In genomic region chr1:21321963-21322680, GRCh38 we compare ENCODE assay signal across 9 cellular contexts. TPM values are rescaled to one million over a fixed set of nuclear protein-coding genes. Genes with fewer than 3 reads are reported as not detected.
A peak's percentile ranks its signal among the peaks of the same experiment; 100 is the strongest.
DNase-seq lines count a peak whose midpoint lies in the region; TF ChIP-seq lines count a peak whose summit lies in the region.
"Had no signal": no experiment of that assay in that cellular context is flagged by ENCODE, and none has a peak within 500 bp of the region (broad histone marks: within the 10 kb centered on the region; RNA-seq: fewer than 3 reads in every experiment).

No MANE protein-coding gene starts in this region.

- 83 to 94% methylated on average over 9 of the region's 9 CpGs for WGBS in esophagus, 2 donors

- CTCF ChIA-PET in RWPE1 (lab: Yijun Ruan, JAX), result no interaction called here

- H3K4me1 ChIP-seq in esophagus (ENCODE audit: control insufficient read depth in 2 of 2, insufficient read depth in 2 of 2, low read length in 1 of 2) (peaks cover 21 to 24% of the 10 kb centered on the region in 2 donors), rectal smooth muscle tissue (ENCODE audit: control insufficient read depth, insufficient read depth, low read length) (peaks cover 82% of the 10 kb centered on the region)

- H3K27me3 ChIP-seq in esophagus (ENCODE audit: control insufficient read depth in 1 of 2, insufficient read depth in 2 of 2, low read length in 2 of 2), result no peaks in the 10 kb centered on the region
- no peaks in the 10 kb centered on the region for H3K27me3 ChIP-seq in rectal smooth muscle tissue (ENCODE audit: control insufficient read depth, insufficient read depth, low read length)

- H3K27ac ChIP-seq in RWPE1 (peak overlapping the region; percentile 98), esophagus (ENCODE audit: low read depth in 2 of 2, low read length in 1 of 2) (peak overlapping the region; percentile 42 to 63), rectal smooth muscle tissue (ENCODE audit: low read depth, low read length) (peak overlapping the region; percentile 54)

- H3K36me3 ChIP-seq in esophagus (ENCODE audit: control insufficient read depth in 2 of 2, insufficient read depth in 2 of 2, low read length in 1 of 2), result no peaks in the 10 kb centered on the region
- H3K36me3 ChIP-seq in rectal smooth muscle tissue (ENCODE audit: control insufficient read depth, insufficient read depth, low read length), result no peaks in the 10 kb centered on the region

- DNase-seq in GM12864 (ENCODE audit: low read depth) (no peak), RWPE1 (ENCODE audit: low spot score) (no peak), NCI-H510A treated with DMSO at 0.1 percent for 48 hours (lab: John Stamatoyannopoulos, UW) (no peak), GDM1 (lab: John Stamatoyannopoulos, UW) (no peak), NCI-H82 (lab: John Stamatoyannopoulos, UW) (no peak), cerebellar cortex (ENCODE audit: low spot score) (no peak)
- DNase-seq: NCI-H446 had no signal

- H3K9me3 ChIP-seq in esophagus (ENCODE audit: control insufficient read depth in 2 of 2, insufficient read depth in 1 of 2, low read depth in 1 of 2, low read length in 1 of 2), result no peaks in the 10 kb centered on the region

- TF ChIP-seq CTCF in GM12864 (IDR thresholded peaks at IDR 0.05; ENCODE audit: low read depth, low read length, missing control alignments) (peak; percentile 13), RWPE1 (conservative IDR thresholded peaks at IDR 0.05; ENCODE audit: low read depth) (no peak)

- POLR2A ChIA-PET in RWPE1 (lab: Yijun Ruan, JAX; ENCODE audit: low non-redundant PET), result no interaction called here

- H3K9ac ChIP-seq in rectal smooth muscle tissue (ENCODE audit: low read length), result no peak overlapping the region

- H3K4me3 ChIP-seq in GM12864 (ENCODE audit: low read depth, low read length) (no peak overlapping the region), esophagus (ENCODE audit: low read depth in 1 of 2, low read length in 2 of 2) (no peak overlapping the region), rectal smooth muscle tissue (ENCODE audit: low read length) (no peak overlapping the region)

RNA-seq across cellular contexts. Expression of gene ECE1, which starts 31.9 kb away (rescaled TPM):
- 10 to 100 TPM; 12.4 to 14.2 TPM for polyA plus RNA-seq in esophagus
